Comparison of ENCODE assay signal across 8 cellular contexts in the genomic region with DNA sequence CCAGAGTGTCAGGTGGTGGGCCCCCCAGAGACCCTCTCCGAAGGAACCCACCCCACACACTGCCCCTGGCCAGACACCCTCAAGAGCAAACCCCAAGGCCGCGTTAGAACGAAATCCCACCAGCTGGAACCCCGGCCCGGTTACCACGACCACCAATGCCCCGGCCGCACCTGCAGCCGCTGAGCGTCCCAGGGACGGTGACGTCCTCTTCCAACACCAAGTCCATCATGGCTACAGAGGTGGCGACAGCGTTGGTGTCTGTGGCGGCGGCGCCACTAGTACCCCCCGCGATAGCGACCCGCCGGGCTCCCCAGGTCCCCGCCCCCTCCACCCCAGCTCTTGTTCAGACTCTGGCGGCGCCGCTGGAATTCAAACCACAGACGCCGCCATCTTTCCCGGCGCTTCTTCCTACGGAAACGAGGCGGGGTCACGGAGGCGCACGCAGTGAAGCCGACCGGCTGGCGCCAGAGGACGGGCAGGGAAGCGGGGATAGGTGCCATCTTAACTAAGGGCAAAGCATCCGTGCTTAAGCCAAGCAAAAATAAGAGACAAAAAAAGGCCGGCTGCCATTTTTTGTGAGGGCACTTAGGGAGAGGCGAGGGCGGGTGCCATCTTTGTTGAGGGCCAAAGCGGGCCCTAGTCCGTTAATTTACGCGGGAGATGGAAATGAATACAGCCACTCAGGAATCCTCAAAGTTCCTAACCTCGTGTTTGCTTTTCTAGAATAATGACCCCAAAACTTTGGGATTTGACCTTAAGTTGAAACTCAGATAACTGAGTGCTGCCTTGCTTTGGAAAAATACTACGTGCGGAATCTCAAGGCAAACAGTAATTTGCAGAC. TPM values are rescaled to one million over a fixed set of nuclear protein-coding genes. Genes with fewer than 3 reads are reported as not detected.
DNase-seq lines count a peak whose midpoint lies in the region; ATAC-seq and TF ChIP-seq lines count a peak whose summit lies in the region.

A gene (minus strand): TSS at position 418 of the 841 bp plus-strand sequence. CDS start 189 bp downstream, at position 229.

- no peaks in the 10 kb centered on the region; the same call in 1 of the 2 replicates for H4K20me1 ChIP-seq in DOHH2 (ENCODE audit: control insufficient read depth, insufficient read depth, low read depth, low read length)
- peaks cover 21% of the 10 kb centered on the region for H4K20me1 ChIP-seq in GM23338 (replicated peaks; ENCODE audit: insufficient read depth)

- H3K79me2 ChIP-seq in DOHH2 (ENCODE audit: control insufficient read depth, low read length) = peaks cover 53% of the 10 kb centered on the region
- peaks cover 47% of the 10 kb centered on the region for H3K79me2 ChIP-seq in GM23338 (replicated peaks; ENCODE audit: insufficient read depth)

- peak within 1 kb of the TSS; percentile 79 for H3K4me2 ChIP-seq in DOHH2 (ENCODE audit: low read length)
- peak within 1 kb of the TSS; percentile 93 for H3K4me2 ChIP-seq in GM23338

- peak within 1 kb of the TSS; percentile 44; the same call in 1 of the 2 replicates for H2AFZ ChIP-seq in GM23338

- H3K27me3 Mint-ChIP-seq in GM23338 (ENCODE audit: insufficient read depth, low read depth, poor library complexity) = peaks cover 6% of the 10 kb centered on the region
- no peaks in the 10 kb centered on the region for H3K27me3 Mint-ChIP-seq in naive B cell
- no peaks in the 10 kb centered on the region for H3K27me3 Mint-ChIP-seq in stimulated activated memory B cell treated with anti-CD40 and anti-IgM and Interleukin-4, amounts not matched to agents 10 μg/mL and 1 μg/mL and 100 μg/mL, for 72 hours

- no peak for TF ChIP-seq CTCF in DOHH2 (IDR thresholded peaks at IDR 0.05; ENCODE audit: low read depth, low read length, poor library complexity, severe bottlenecking)
- no peak for TF ChIP-seq CTCF in GM23338 (conservative IDR thresholded peaks at IDR 0.05; ENCODE audit: low read depth in 2 of 2)

- DNase-seq in GM23338 (ENCODE audit: low spot score) (peak; percentile 99), LHCN-M2 (ENCODE audit: low read depth) (peak; percentile 98), RPMI8226 (peak; percentile 99), fibroblast of gingiva (ENCODE audit: low read depth) (peak; percentile 98), naive B cell (peak; percentile 86)
- DNase-seq in activated T-helper 1 cell treated with anti-CD3 and anti-CD28 coated beads, Interleukin-2, amount 50 U/mL, for 16 hours (ENCODE audit: low read depth in 1 of 2, low spot score in 1 of 2) = peak; percentile 81 to 86

- peaks cover 12% of the 10 kb centered on the region for H3K36me3 ChIP-seq in DOHH2 (ENCODE audit: control insufficient read depth, low read length)
- no peaks in the 10 kb centered on the region for H3K36me3 ChIP-seq in GM23338 (ENCODE audit: insufficient read depth)

- no peaks in the 10 kb centered on the region for H3K9me3 ChIP-seq in DOHH2 (ENCODE audit: control insufficient read depth, insufficient read depth, low read length)

- ATAC-seq in GM23338 = peak; percentile 96
- ATAC-seq in naive B cell (ENCODE audit: low read depth in 2 of 2) = peak; percentile 82 to 90
- ATAC-seq in stimulated activated memory B cell treated with anti-CD40 and anti-IgM and Interleukin-4, amounts not matched to agents 10 μg/mL and 1 μg/mL and 100 μg/mL, for 72 hours = peak; percentile 98

- H3K27ac ChIP-seq in DOHH2 (ENCODE audit: low read depth, low read length) (peak within 1 kb of the TSS; percentile 34), GM23338 (ENCODE audit: low read depth) (peak within 1 kb of the TSS; percentile 79; the same call in 1 of the 2 replicates)

- H3F3A ChIP-seq in DOHH2 (ENCODE audit: control insufficient read depth, insufficient read depth) (no peaks in the 10 kb centered on the region), GM23338 (replicated peaks; ENCODE audit: low read depth) (0 out of 2 replicates have a peak, but pooled peaks cover 3% of the 10 kb centered on the region)

- H3K9me2 ChIP-seq in DOHH2 (replicated peaks; ENCODE audit: control insufficient read depth, low read length) = no peaks in the 10 kb centered on the region
- H3K9me2 ChIP-seq in GM23338 (ENCODE audit: insufficient read depth) = no peaks in the 10 kb centered on the region

- peaks cover 2% of the 10 kb centered on the region; the same call in 1 of the 3 replicates for H3K36me3 Mint-ChIP-seq in GM23338 (ENCODE audit: low read depth)
- no peaks in the 10 kb centered on the region for H3K36me3 Mint-ChIP-seq in naive B cell
- peaks cover 8% of the 10 kb centered on the region for H3K36me3 Mint-ChIP-seq in stimulated activated memory B cell treated with anti-CD40 and anti-IgM and Interleukin-4, amounts not matched to agents 10 μg/mL and 1 μg/mL and 100 μg/mL, for 72 hours

- H3K4me1 Mint-ChIP-seq in GM23338 (peaks cover 13% of the 10 kb centered on the region), naive B cell (peaks cover 29 to 71% (median 56%) of the 10 kb centered on the region in 3 donors)
- H3K4me1 Mint-ChIP-seq in stimulated activated memory B cell treated with anti-CD40 and anti-IgM and Interleukin-4, amounts not matched to agents 10 μg/mL and 1 μg/mL and 100 μg/mL, for 72 hours = peaks cover 60% of the 10 kb centered on the region

- no peaks in the 10 kb centered on the region for H3K9me3 Mint-ChIP-seq in GM23338
- H3K9me3 Mint-ChIP-seq in naive B cell = no peaks in the 10 kb centered on the region
- no peaks in the 10 kb centered on the region for H3K9me3 Mint-ChIP-seq in stimulated activated memory B cell treated with anti-CD40 and anti-IgM and Interleukin-4, amounts not matched to agents 10 μg/mL and 1 μg/mL and 100 μg/mL, for 72 hours

- H3K4me1 ChIP-seq in DOHH2 (ENCODE audit: control insufficient read depth, low read length) = peaks cover 21% of the 10 kb centered on the region
- peaks cover 10% of the 10 kb centered on the region for H3K4me1 ChIP-seq in GM23338 (ENCODE audit: insufficient read depth)

- H3K27me3 ChIP-seq in DOHH2 (ENCODE audit: control insufficient read depth, low read length) (no peaks in the 10 kb centered on the region), GM23338 (ENCODE audit: insufficient read depth) (no peaks in the 10 kb centered on the region)

- H3K27ac Mint-ChIP-seq in GM23338 = peak within 1 kb of the TSS; percentile 97
- peak within 1 kb of the TSS; percentile 90 to 97 (median 96) for H3K27ac Mint-ChIP-seq in naive B cell
- peak within 1 kb of the TSS; percentile 99 for H3K27ac Mint-ChIP-seq in stimulated activated memory B cell treated with anti-CD40 and anti-IgM and Interleukin-4, amounts not matched to agents 10 μg/mL and 1 μg/mL and 100 μg/mL, for 72 hours

- H3K4me3 Mint-ChIP-seq in GM23338 (peak within 1 kb of the TSS; percentile 98), naive B cell (peak within 1 kb of the TSS; percentile 92 to 98 (median 96))
- peak within 1 kb of the TSS; percentile 98 for H3K4me3 Mint-ChIP-seq in stimulated activated memory B cell treated with anti-CD40 and anti-IgM and Interleukin-4, amounts not matched to agents 10 μg/mL and 1 μg/mL and 100 μg/mL, for 72 hours

- H3K4me3 ChIP-seq in DOHH2 (ENCODE audit: low read length) (peak within 1 kb of the TSS; percentile 99), GM23338 (peak within 1 kb of the TSS; percentile 89)

TF ChIP-seq in GM23338, 12 proteins besides CTCF, POLR2A, EP300 and RAD21:
- TF ChIP-seq ZNF114 (CRISPR knock-in tag; IDR thresholded peaks at IDR 0.05) (peak; percentile 88; the same call in 1 of the 2 replicates), EZH2 (IDR thresholded peaks at IDR 0.05; ENCODE audit: low read depth, unreplicated experiment) (no peak), EZH2phosphoT487 (IDR thresholded peaks at IDR 0.05; ENCODE audit: unreplicated experiment) (no peak), JUNB (IDR thresholded peaks at IDR 0.05; ENCODE audit: unreplicated experiment) (no peak), CREB1 (CRISPR knock-in tag; IDR thresholded peaks at IDR 0.05; ENCODE audit: low read depth) (peak; percentile 93), STAT1 (IDR thresholded peaks at IDR 0.05; ENCODE audit: unreplicated experiment) (no peak), POLR2AphosphoS5 (IDR thresholded peaks at IDR 0.05; ENCODE audit: low read depth) (peak; percentile 49; the same call in 1 of the 2 replicates), ZNF331 (CRISPR knock-in tag; IDR thresholded peaks at IDR 0.05; ENCODE audit: low read depth) (no peak)
- TF ChIP-seq, protein P1, sequence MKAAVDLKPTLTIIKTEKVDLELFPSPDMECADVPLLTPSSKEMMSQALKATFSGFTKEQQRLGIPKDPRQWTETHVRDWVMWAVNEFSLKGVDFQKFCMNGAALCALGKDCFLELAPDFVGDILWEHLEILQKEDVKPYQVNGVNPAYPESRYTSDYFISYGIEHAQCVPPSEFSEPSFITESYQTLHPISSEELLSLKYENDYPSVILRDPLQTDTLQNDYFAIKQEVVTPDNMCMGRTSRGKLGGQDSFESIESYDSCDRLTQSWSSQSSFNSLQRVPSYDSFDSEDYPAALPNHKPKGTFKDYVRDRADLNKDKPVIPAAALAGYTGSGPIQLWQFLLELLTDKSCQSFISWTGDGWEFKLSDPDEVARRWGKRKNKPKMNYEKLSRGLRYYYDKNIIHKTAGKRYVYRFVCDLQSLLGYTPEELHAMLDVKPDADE (IDR thresholded peaks at IDR 0.05) = peak; percentile 96

RNA-seq across cellular contexts. Expression of the gene that starts here (rescaled TPM):
- 65.7 and 74.1 TPM in 2 replicates for total RNA-seq in GM23338 (2014; rRNA removed; shearing (Covaris generic))
- 46.1 and 50.7 TPM in 2 replicates for polyA plus RNA-seq in GM23338 (2016; fragmentation: Nextera tagmentation; extraction: Ambion mirVana)
- 42.7 and 44.8 TPM in 2 replicates for total RNA-seq in LHCN-M2 (2014; rRNA removed)
- polyA plus RNA-seq in LHCN-M2 (2012) = 30.5 TPM
- 10 to 100 TPM; 10.5 to 45.0 (median 26.7) TPM for polyA plus RNA-seq in naive B cell (ENCODE audit: low read depth in 6 of 6)

Comparison
In these comparisons a context has a peak if more than half of its experiments do, and no peak if none do; other contexts are left out.
1. Peak in every context shown above with its lines: DNase-seq, ATAC-seq, H3K4me3 ChIP-seq and H3K27ac ChIP-seq.